ENCODE assay signal across 11 cellular contexts in the genomic region with DNA sequence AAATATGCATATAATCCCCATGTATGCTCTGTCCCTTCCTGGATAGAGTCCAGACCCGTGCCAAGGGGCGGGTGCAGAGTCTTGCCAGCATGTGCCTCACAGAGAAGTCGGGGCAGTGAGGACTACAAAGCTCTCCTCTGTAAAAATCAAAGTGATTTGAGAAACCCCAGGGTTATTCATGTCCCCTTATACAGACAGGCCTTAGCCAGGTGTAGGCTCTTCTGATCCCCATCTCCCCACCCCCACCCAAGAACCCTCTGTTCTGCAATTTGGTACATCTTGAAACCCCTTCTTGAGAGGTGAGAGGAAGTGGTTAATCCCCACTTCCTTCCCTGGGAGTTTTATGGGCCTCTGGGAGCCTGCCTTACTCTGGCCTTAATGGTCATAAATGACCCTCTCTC. TPM values are rescaled to one million over a fixed set of nuclear protein-coding genes. Genes with fewer than 3 reads are reported as not detected.
DNase-seq lines count a peak whose midpoint lies in the region; ATAC-seq and TF ChIP-seq lines count a peak whose summit lies in the region.
"Had no signal": no experiment of that assay in that cellular context is flagged by ENCODE, and none has a peak within 500 bp of the region (broad histone marks: within the 10 kb centered on the region; RNA-seq: fewer than 3 reads in every experiment).

No MANE protein-coding gene starts in this region.

- H3K4me3 ChIP-seq in HUES48 (ENCODE audit: low read depth, low read length): peak overlapping the region; percentile 45
- H3K4me3 ChIP-seq in WERI-Rb-1 (ENCODE audit: low read depth, low read length): no peak overlapping the region
- H3K4me3 ChIP-seq: body of pancreas had no signal

- peaks cover 66% of the 10 kb centered on the region for H3K4me1 Mint-ChIP-seq in progenitor cell of endocrine pancreas (ENCODE audit: low read depth)
- H3K4me1 Mint-ChIP-seq in activated T-helper 17 cell treated with anti-CD3 and anti-CD28 coated beads, Interleukin-2, amount 50 U/mL, for 72 hours: no peaks in the 10 kb centered on the region
- H3K4me1 Mint-ChIP-seq in HFFc6 (ENCODE audit: low read depth): peaks cover 6% of the 10 kb centered on the region; the same call in 1 of the 2 replicates

- no peaks in the 10 kb centered on the region for H3K9me3 Mint-ChIP-seq in progenitor cell of endocrine pancreas (ENCODE audit: low read depth)
- H3K9me3 Mint-ChIP-seq in activated T-helper 17 cell treated with anti-CD3 and anti-CD28 coated beads, Interleukin-2, amount 50 U/mL, for 72 hours: no peaks in the 10 kb centered on the region
- no peaks in the 10 kb centered on the region for H3K9me3 Mint-ChIP-seq in HFFc6

- peaks cover 87% of the 10 kb centered on the region for H3K4me1 ChIP-seq in HUES48 (ENCODE audit: control insufficient read depth, insufficient read depth, low read length)

- H3K27me3 Mint-ChIP-seq in progenitor cell of endocrine pancreas: no peaks in the 10 kb centered on the region
- H3K27me3 Mint-ChIP-seq in activated T-helper 17 cell treated with anti-CD3 and anti-CD28 coated beads, Interleukin-2, amount 50 U/mL, for 72 hours: peaks cover 4% of the 10 kb centered on the region
- H3K27me3 Mint-ChIP-seq in HFFc6 (ENCODE audit: insufficient read depth): peaks cover 53% of the 10 kb centered on the region

- H3K27ac ChIP-seq in HUES48 (ENCODE audit: low read depth, low read length): peak overlapping the region; percentile 97
- peak overlapping the region; percentile 58 for H3K27ac ChIP-seq in WERI-Rb-1
- H3K27ac ChIP-seq: body of pancreas had no signal

- H3K36me3 ChIP-seq in HUES48 (ENCODE audit: control insufficient read depth, insufficient read depth, low read length) (peaks cover 6% of the 10 kb centered on the region; the same call in 1 of the 2 replicates), WERI-Rb-1 (no peaks in the 10 kb centered on the region)

- H3K4me3 Mint-ChIP-seq in progenitor cell of endocrine pancreas (ENCODE audit: low read depth) (no peak overlapping the region), HFFc6 (no peak overlapping the region)
- no peak overlapping the region for H3K4me3 Mint-ChIP-seq in activated T-helper 17 cell treated with anti-CD3 and anti-CD28 coated beads, Interleukin-2, amount 50 U/mL, for 72 hours

- no peak for DNase-seq in WERI-Rb-1
- no peak for DNase-seq in progenitor cell of endocrine pancreas (ENCODE audit: low spot score, unreplicated experiment)
- no peak for DNase-seq in HFFc6
- DNase-seq in activated CD8-positive, alpha-beta memory T cell treated with anti-CD3 and anti-CD28 coated beads, Interleukin-2, amount 50 U/mL, for 48 hours: no peak
- DNase-seq: body of pancreas, NCI-H1092, T1000 had no signal

- H3K9ac ChIP-seq in HUES48 (ENCODE audit: low read depth, low read length): 0 out of 2 replicates have a peak overlapping the region, but pooled peaks have one; percentile 10

- ATAC-seq in GM19043 (IDR thresholded peaks at IDR 0.05; ENCODE audit: low read depth, unreplicated experiment): peak; percentile 51
- ATAC-seq in activated T-helper 17 cell treated with anti-CD3 and anti-CD28 coated beads, Interleukin-2, amount 50 U/mL, for 72 hours (replicated peaks): no peak
- ATAC-seq: body of pancreas had no signal

- TF ChIP-seq CTCF in WERI-Rb-1 (IDR thresholded peaks at IDR 0.05; ENCODE audit: low read depth, low read length) (no peak), progenitor cell of endocrine pancreas (IDR thresholded peaks at IDR 0.05; ENCODE audit: unreplicated experiment) (no peak), HFFc6 (IDR thresholded peaks at IDR 0.05) (no peak)

- H3K9me3 ChIP-seq in HUES48 (ENCODE audit: control insufficient read depth, insufficient read depth, low read length) (no peaks in the 10 kb centered on the region), WERI-Rb-1 (ENCODE audit: severe bottlenecking) (no peaks in the 10 kb centered on the region)
- H3K9me3 ChIP-seq: body of pancreas had no signal

- H3K36me3 Mint-ChIP-seq in progenitor cell of endocrine pancreas (ENCODE audit: insufficient read depth): peaks cover 2% of the 10 kb centered on the region
- no peaks in the 10 kb centered on the region for H3K36me3 Mint-ChIP-seq in activated T-helper 17 cell treated with anti-CD3 and anti-CD28 coated beads, Interleukin-2, amount 50 U/mL, for 72 hours (ENCODE audit: low read depth)
- H3K36me3 Mint-ChIP-seq in HFFc6 (ENCODE audit: low read depth): no peaks in the 10 kb centered on the region

- H3K27me3 ChIP-seq in HUES48 (ENCODE audit: control insufficient read depth, insufficient read depth, low read length) (no peaks in the 10 kb centered on the region), WERI-Rb-1 (ENCODE audit: insufficient read depth, low read depth, severe bottlenecking) (no peaks in the 10 kb centered on the region)
- H3K27me3 ChIP-seq: body of pancreas had no signal

- H3K27ac Mint-ChIP-seq in progenitor cell of endocrine pancreas: peak overlapping the region; percentile 93
- no peak overlapping the region for H3K27ac Mint-ChIP-seq in activated T-helper 17 cell treated with anti-CD3 and anti-CD28 coated beads, Interleukin-2, amount 50 U/mL, for 72 hours
- H3K27ac Mint-ChIP-seq in HFFc6: no peak overlapping the region

RNA-seq across cellular contexts. Expression of a gene that starts 24.7 kb away (rescaled TPM):
- 61.3 and 61.6 TPM in 2 replicates for total RNA-seq in progenitor cell of endocrine pancreas
- total RNA-seq in activated T-helper 17 cell treated with anti-CD3 and anti-CD28 coated beads, Interleukin-2, amount 50 U/mL, for 72 hours: under 1 TPM in 1 of 2 donors, not detected in 1; 0.03 TPM
- total RNA-seq in HFFc6 (2021; fragmentation: NEBNext Ultra II Directional; extraction: Animal tissue kit (Norgen Biotek cat#: 25700)): not detected
- total RNA-seq: body of pancreas, myocyte had no signal

Comparison
In these comparisons a context has a peak if more than half of its experiments do, and no peak if none do; other contexts are left out.
1. RNA of a gene that starts 24.7 kb away (total RNA-seq): 61.3 to 61.6 TPM in progenitor cell of endocrine pancreas; 0.03 TPM in activated T-helper 17 cell treated with anti-CD3 and anti-CD28 coated beads, Interleukin-2, amount 50 U/mL, for 72 hours and not detected in HFFc6; every median in the first group is over 10 times any median in the second.